Comparison of ENCODE assay signal across 3 cellular contexts in the genomic region with DNA sequence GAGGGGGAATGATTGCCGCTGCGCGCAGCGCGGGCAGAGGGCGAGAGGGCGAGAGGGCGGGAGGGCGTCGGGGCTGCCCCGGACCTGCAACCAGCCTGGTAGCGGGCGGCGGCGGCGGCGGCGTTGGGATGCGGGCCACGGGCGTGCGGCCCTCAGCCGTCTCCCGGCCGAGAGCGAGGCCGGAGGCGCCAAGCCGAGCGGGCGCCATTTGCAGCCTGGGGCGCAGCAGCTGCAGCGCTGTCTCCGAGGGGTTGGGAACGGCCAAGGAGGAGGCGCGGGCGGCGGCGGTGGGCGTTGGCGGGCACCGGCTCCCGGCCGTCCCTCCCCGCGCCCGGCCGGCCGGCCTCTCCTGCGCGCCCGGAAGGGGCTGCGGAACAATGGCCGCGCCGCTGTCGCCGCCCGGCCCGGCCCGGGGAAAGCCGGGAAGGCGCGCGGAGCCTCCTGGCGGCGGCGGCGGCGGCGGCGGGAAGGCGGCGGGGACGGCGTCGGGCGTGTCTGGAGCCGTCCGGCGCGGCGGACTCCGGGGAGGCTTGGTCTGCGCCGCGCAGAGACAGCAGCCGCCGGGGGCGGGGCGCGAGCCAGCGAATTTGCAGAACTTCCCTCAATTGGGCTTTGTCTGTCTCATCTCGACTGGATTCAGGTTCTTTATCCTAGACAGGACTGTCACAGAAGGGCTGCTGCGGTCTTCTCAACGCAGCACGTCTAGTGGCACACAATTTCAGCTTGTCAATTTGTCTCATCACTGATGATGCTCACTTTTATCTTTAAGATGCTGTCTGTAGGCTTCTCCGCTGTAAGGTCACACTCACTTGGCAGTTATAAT.
TF ChIP-seq lines count a peak whose summit lies in the region.

No MANE protein-coding gene starts in this region.

TF ChIP-seq in GM23338, 12 proteins besides CTCF, POLR2A, EP300 and RAD21 (continues in another document):
- TF ChIP-seq ZNF331 (CRISPR knock-in tag; IDR thresholded peaks at IDR 0.05; ENCODE audit: low read depth), result no peak
- no peak for TF ChIP-seq EZH2phosphoT487 (IDR thresholded peaks at IDR 0.05; ENCODE audit: unreplicated experiment)
- no peak; the same call in 1 of the 2 replicates for TF ChIP-seq POLR2AphosphoS5 (IDR thresholded peaks at IDR 0.05; ENCODE audit: low read depth)
- TF ChIP-seq JUNB (IDR thresholded peaks at IDR 0.05; ENCODE audit: unreplicated experiment), result no peak
- no peak for TF ChIP-seq ZNF114 (CRISPR knock-in tag; IDR thresholded peaks at IDR 0.05)
- TF ChIP-seq ETS1 (IDR thresholded peaks at IDR 0.05), result no peak
- TF ChIP-seq NANOG (IDR thresholded peaks at IDR 0.05; ENCODE audit: borderline replicate concordance), result no peak

TF ChIP-seq in WTC11, 78 proteins besides CTCF, POLR2A, EP300 and RAD21:
- TF ChIP-seq MXD4 (CRISPR knock-in tag; IDR thresholded peaks at IDR 0.05; ENCODE audit: borderline replicate concordance), result no peak
- peak; percentile 60 for TF ChIP-seq SP1 (CRISPR knock-in tag; conservative IDR thresholded peaks at IDR 0.05)
- no peak for TF ChIP-seq JAZF1 (CRISPR knock-in tag; IDR thresholded peaks at IDR 0.05)
- 0 out of 2 replicates have a peak, but pooled peaks have one; percentile 57 for TF ChIP-seq TP53 (CRISPR knock-in tag; IDR thresholded peaks at IDR 0.05)
- TF ChIP-seq CREM (CRISPR knock-in tag; IDR thresholded peaks at IDR 0.05), result peak; percentile 75
- TF ChIP-seq FOXP1 (CRISPR knock-in tag; IDR thresholded peaks at IDR 0.05; ENCODE audit: borderline replicate concordance), result peak; percentile 71; the same call in 1 of the 2 replicates
- TF ChIP-seq KAT7 (CRISPR knock-in tag; IDR thresholded peaks at IDR 0.05; ENCODE audit: borderline replicate concordance), result peak; percentile 67; the same call in 1 of the 2 replicates
- TF ChIP-seq PRDM15 (CRISPR knock-in tag; IDR thresholded peaks at IDR 0.05), result no peak
- TF ChIP-seq, protein P1, sequence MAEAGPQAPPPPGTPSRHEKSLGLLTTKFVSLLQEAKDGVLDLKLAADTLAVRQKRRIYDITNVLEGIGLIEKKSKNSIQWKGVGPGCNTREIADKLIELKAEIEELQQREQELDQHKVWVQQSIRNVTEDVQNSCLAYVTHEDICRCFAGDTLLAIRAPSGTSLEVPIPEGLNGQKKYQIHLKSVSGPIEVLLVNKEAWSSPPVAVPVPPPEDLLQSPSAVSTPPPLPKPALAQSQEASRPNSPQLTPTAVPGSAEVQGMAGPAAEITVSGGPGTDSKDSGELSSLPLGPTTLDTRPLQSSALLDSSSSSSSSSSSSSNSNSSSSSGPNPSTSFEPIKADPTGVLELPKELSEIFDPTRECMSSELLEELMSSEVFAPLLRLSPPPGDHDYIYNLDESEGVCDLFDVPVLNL (CRISPR knock-in tag; IDR thresholded peaks at IDR 0.05; ENCODE audit: borderline replicate concordance, low read depth), result peak; percentile 80; the same call in 1 of the 2 replicates
- TF ChIP-seq, protein P2, sequence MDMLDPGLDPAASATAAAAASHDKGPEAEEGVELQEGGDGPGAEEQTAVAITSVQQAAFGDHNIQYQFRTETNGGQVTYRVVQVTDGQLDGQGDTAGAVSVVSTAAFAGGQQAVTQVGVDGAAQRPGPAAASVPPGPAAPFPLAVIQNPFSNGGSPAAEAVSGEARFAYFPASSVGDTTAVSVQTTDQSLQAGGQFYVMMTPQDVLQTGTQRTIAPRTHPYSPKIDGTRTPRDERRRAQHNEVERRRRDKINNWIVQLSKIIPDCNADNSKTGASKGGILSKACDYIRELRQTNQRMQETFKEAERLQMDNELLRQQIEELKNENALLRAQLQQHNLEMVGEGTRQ (CRISPR knock-in tag; IDR thresholded peaks at IDR 0.05), result 0 out of 2 replicates have a peak, but pooled peaks have one; percentile 11

TF ChIP-seq in endothelial cell of umbilical vein, 7 proteins besides CTCF, POLR2A, EP300 and RAD21:
- TF ChIP-seq GATA2 (IDR thresholded peaks at IDR 0.05; ENCODE audit: insufficient read depth, insufficient read length, low read depth, low read length) (no peak), JUN (IDR thresholded peaks at IDR 0.05; ENCODE audit: borderline replicate concordance, insufficient read depth, insufficient read length, low read depth) (no peak), POLR2AphosphoS5 (IDR thresholded peaks at IDR 0.05; ENCODE audit: insufficient read depth, low read depth, low read length) (peak; percentile 53), MYC (IDR thresholded peaks at IDR 0.05; ENCODE audit: low read depth, low read length) (no peak), EZH2 (IDR thresholded peaks at IDR 0.05; ENCODE audit: borderline replicate concordance, low read depth, low read length, severe bottlenecking) (no peak), MAX (IDR thresholded peaks at IDR 0.05; ENCODE audit: insufficient read depth, insufficient read length) (no peak), FOS (IDR thresholded peaks at IDR 0.05; ENCODE audit: borderline replicate concordance, insufficient read depth, low read length) (no peak)
